Comparison of ENCODE assay signal across 18 cellular contexts in genomic region chr17:48184721-48185120, GRCh38.
A peak's percentile ranks its signal among the peaks of the same experiment; 100 is the strongest.
DNase-seq lines count a peak whose midpoint lies in the region; ATAC-seq and TF ChIP-seq lines count a peak whose summit lies in the region.
"Had no signal": no experiment of that assay in that cellular context is flagged by ENCODE, and none has a peak within 500 bp of the region (broad histone marks: within the 10 kb centered on the region; RNA-seq: fewer than 3 reads in every experiment).

No MANE protein-coding gene starts in this region.

- CTCF ChIA-PET in A673 (lab: Charles Lee) = interaction anchor here (0.6 kb wide), 1 partner anchor 88 kb away, joined by 8 read pairs; no protein-coding TSS in a partner anchor

- no peaks in the 10 kb centered on the region for H3K9me3 ChIP-seq in A673 (ENCODE audit: low read depth, low read length, poor library complexity, severe bottlenecking)
- no peaks in the 10 kb centered on the region for H3K9me3 ChIP-seq in neural cell (ENCODE audit: low read length)
- H3K9me3 ChIP-seq: BLaER1, Caco-2 had no signal

- peaks cover under 1% of the 10 kb centered on the region for H3K4me1 ChIP-seq in A673 (ENCODE audit: insufficient read depth, low read length, poor library complexity, severe bottlenecking)
- H3K4me1 ChIP-seq: Caco-2 had no signal

- POLR2A ChIA-PET in A673 (lab: Charles Lee; ENCODE audit: low non-redundant PET) = no interaction called here

- H3K27ac Mint-ChIP-seq in central memory CD8-positive, alpha-beta T cell (ENCODE audit: low read depth) = peak overlapping the region; percentile 30
- H3K27ac Mint-ChIP-seq: B cell; CD8-positive, alpha-beta T cell had no signal

- intact Hi-C loops in A673 (cut with micrococcal nuclease; ENCODE audit: unreplicated experiment) = no loop called here

- no peaks in the 10 kb centered on the region for H3K9me2 ChIP-seq in neural cell (ENCODE audit: insufficient read depth, low read length)

- no peak overlapping the region for H3K4me2 ChIP-seq in neural cell (ENCODE audit: low read length)
- H3K4me2 ChIP-seq: BLaER1 had no signal

- H3K9ac ChIP-seq in neural cell (ENCODE audit: low read length) = no peak overlapping the region
- H3K9ac ChIP-seq: BLaER1, GM23248 had no signal

- no peak for TF ChIP-seq CTCF in A673 (conservative IDR thresholded peaks at IDR 0.05; ENCODE audit: low read depth, low read length)
- no peak for TF ChIP-seq CTCF in neural cell (IDR thresholded peaks at IDR 0.05; ENCODE audit: poor library complexity, severe bottlenecking)

- peaks cover 16% of the 10 kb centered on the region for H3K4me1 Mint-ChIP-seq in central memory CD8-positive, alpha-beta T cell
- H3K4me1 Mint-ChIP-seq: B cell had no signal

- no peaks in the 10 kb centered on the region for H3F3A ChIP-seq in neural cell (ENCODE audit: insufficient read depth, low read length, poor library complexity, severe bottlenecking)

- no TSS peak for BruUV-seq in A673 (replicated peaks; lab: Mats Ljungman, UMichigan)

- H3K27ac ChIP-seq in A673 (ENCODE audit: low read depth, low read length, poor library complexity, severe bottlenecking) (no peak overlapping the region), neural cell (ENCODE audit: low read length) (no peak overlapping the region)
- H3K27ac ChIP-seq: BLaER1, C4-2B, GM23248 had no signal

- H2AFZ ChIP-seq in neural cell (ENCODE audit: low read depth, low read length) = no peak overlapping the region
- H2AFZ ChIP-seq: GM23248 had no signal

- DNase-seq in A673 (ENCODE audit: low spot score) (peak; percentile 35), LHCN-M2 (ENCODE audit: low read depth) (peak; percentile 78), NCI-H1105 treated with DMSO at 0.1 percent for 48 hours (lab: John Stamatoyannopoulos, UW) (no peak), glomerular visceral epithelial cell (ENCODE audit: extremely low spot score) (no peak)
- no peak for DNase-seq in central memory CD8-positive, alpha-beta T cell (ENCODE audit: low spot score in 2 of 2)
- DNase-seq: Caco-2; CD4-positive, CD25-positive, alpha-beta regulatory T cell; CD8-positive, alpha-beta T cell; DMS153; DND-41; GM23248; H7; HCEC 1CT had no signal

- H3K4me3 ChIP-seq in A673 (ENCODE audit: low read depth, low read length, poor library complexity, severe bottlenecking) (no peak overlapping the region), neural cell (ENCODE audit: low read length) (peak overlapping the region; percentile 3)
- H3K4me3 ChIP-seq: BLaER1, GM23248 had no signal

- no peak overlapping the region for H3K4me3 Mint-ChIP-seq in central memory CD8-positive, alpha-beta T cell
- H3K4me3 Mint-ChIP-seq: B cell; CD4-positive, CD25-positive, alpha-beta regulatory T cell; CD8-positive, alpha-beta T cell had no signal

- TF ChIP-seq RAD21 in neural cell (conservative IDR thresholded peaks at IDR 0.05) = no peak

- H3K27me3 ChIP-seq in A673 (replicated peaks; ENCODE audit: insufficient read depth, low read depth, low read length, poor library complexity) (no peaks in the 10 kb centered on the region), neural cell (ENCODE audit: insufficient read depth, low read depth, low read length) (no peaks in the 10 kb centered on the region)
- H3K27me3 ChIP-seq: BLaER1 had no signal

- no peak for TF ChIP-seq EP300 in neural cell (conservative IDR thresholded peaks at IDR 0.05; ENCODE audit: poor library complexity, severe bottlenecking)

- no peaks in the 10 kb centered on the region for H4K20me1 ChIP-seq in neural cell (ENCODE audit: insufficient read depth)
- H4K20me1 ChIP-seq: BLaER1 had no signal

- no peaks in the 10 kb centered on the region for H3K9me3 Mint-ChIP-seq in central memory CD8-positive, alpha-beta T cell
- H3K9me3 Mint-ChIP-seq: CD4-positive, CD25-positive, alpha-beta regulatory T cell; CD8-positive, alpha-beta T cell had no signal

- ATAC-seq in central memory CD8-positive, alpha-beta T cell (replicated peaks; ENCODE audit: extremely low read depth, poor library complexity, severe bottlenecking) = no peak
- ATAC-seq in HG02970 (IDR thresholded peaks at IDR 0.05; ENCODE audit: low FRiP score, unreplicated experiment) = no peak
- ATAC-seq: CD8-positive, alpha-beta T cell had no signal

- H3K36me3 ChIP-seq in A673 (ENCODE audit: insufficient read depth, low read length, poor library complexity, severe bottlenecking) (no peaks in the 10 kb centered on the region), neural cell (ENCODE audit: insufficient read depth, low read length) (no peaks in the 10 kb centered on the region)
- H3K36me3 ChIP-seq: BLaER1 had no signal

- H3K79me2 ChIP-seq in neural cell (replicated peaks; ENCODE audit: insufficient read depth, low read length) = no peaks in the 10 kb centered on the region

- H3K27me3 Mint-ChIP-seq in central memory CD8-positive, alpha-beta T cell = no peaks in the 10 kb centered on the region
- H3K27me3 Mint-ChIP-seq: B cell; CD4-positive, CD25-positive, alpha-beta regulatory T cell had no signal

- H3K36me3 Mint-ChIP-seq in central memory CD8-positive, alpha-beta T cell (ENCODE audit: insufficient read depth) = peaks cover 76% of the 10 kb centered on the region

TF ChIP-seq in neural cell, 6 proteins besides CTCF, POLR2A, EP300 and RAD21:
- no peak for TF ChIP-seq EZH2 (IDR thresholded peaks at IDR 0.05; ENCODE audit: borderline replicate concordance, insufficient read depth, low read length, poor library complexity, severe bottlenecking)
- no peak for TF ChIP-seq TAF1 (IDR thresholded peaks at IDR 0.05; ENCODE audit: low read depth)
- TF ChIP-seq POLR2AphosphoS5 (IDR thresholded peaks at IDR 0.05) = no peak
- TF ChIP-seq REST (IDR thresholded peaks at IDR 0.05; ENCODE audit: borderline replicate concordance) = no peak
- TF ChIP-seq SMC3 (conservative IDR thresholded peaks at IDR 0.05; ENCODE audit: poor library complexity) = no peak
- no peak for TF ChIP-seq MXI1 (conservative IDR thresholded peaks at IDR 0.05; ENCODE audit: poor library complexity, severe bottlenecking)

Comparison
In these comparisons a context has a peak if more than half of its experiments do, and no peak if none do; other contexts are left out.
1. DNase-seq: peak in A673 (single experiment) and LHCN-M2 (single experiment); none in central memory CD8-positive, alpha-beta T cell (0 of 2), NCI-H1105 treated with DMSO at 0.1 percent for 48 hours (single experiment) and glomerular visceral epithelial cell (single experiment).